ENCODE assay signal across 10 cellular contexts in genomic region chr16:30351586-30352419, GRCh38. TPM values are rescaled to one million over a fixed set of nuclear protein-coding genes. Genes with fewer than 3 reads are reported as not detected.
A peak's percentile ranks its signal among the peaks of the same experiment; 100 is the strongest.
DNase-seq lines count a peak whose midpoint lies in the region; ATAC-seq lines count a peak whose summit lies in the region.
"Had no signal": no experiment of that assay in that cellular context is flagged by ENCODE, and none has a peak within 500 bp of the region (broad histone marks: within the 10 kb centered on the region; RNA-seq: fewer than 3 reads in every experiment).

No MANE protein-coding gene starts in this region.

- no peaks in the 10 kb centered on the region for H3K27me3 Mint-ChIP-seq in naive B cell

- H3K9me3 ChIP-seq in HAP-1: no peaks in the 10 kb centered on the region

- H3K79me2 ChIP-seq in ACC112 (ENCODE audit: control insufficient read depth, insufficient read depth, low read length, unreplicated experiment): peaks cover 22% of the 10 kb centered on the region

- H3K4me3 Mint-ChIP-seq in naive B cell: peak overlapping the region in 7 of 8 donors; percentile 19 to 98 (median 54)

- peak overlapping the region in 4 of 6 donors; percentile 5 to 89 (median 79) for H3K27ac Mint-ChIP-seq in naive B cell

- H3K9me3 Mint-ChIP-seq in naive B cell: no peaks in the 10 kb centered on the region

- H3K27ac ChIP-seq in ACC112 (ENCODE audit: low read depth, low read length): peak overlapping the region; percentile 80

- H3K4me1 ChIP-seq in ACC112 (ENCODE audit: control insufficient read depth, insufficient read depth, low read length, unreplicated experiment) (peaks cover 38% of the 10 kb centered on the region), HAP-1 (peaks cover 12% of the 10 kb centered on the region)

- H2AFZ ChIP-seq in ACC112 (ENCODE audit: low read length, unreplicated experiment): no peak overlapping the region

- no peak for ATAC-seq in naive B cell (ENCODE audit: low read depth in 2 of 2)
- ATAC-seq in GM19023 (IDR thresholded peaks at IDR 0.05; ENCODE audit: unreplicated experiment): no peak

- no peaks in the 10 kb centered on the region for H3K27me3 ChIP-seq in ACC112 (ENCODE audit: insufficient read depth, low read length)
- H3K27me3 ChIP-seq in HAP-1 (ENCODE audit: low read depth): no peaks in the 10 kb centered on the region

- peak; percentile 75 to 92 for DNase-seq in NCI-H446 (lab: John Stamatoyannopoulos, UW)
- DNase-seq in dermis microvascular lymphatic vessel endothelial cell (ENCODE audit: low read depth in 2 of 2): peak; percentile 84 to 97
- DNase-seq in naive B cell: no peak
- no peak for DNase-seq in HAP-1 (ENCODE audit: low spot score in 2 of 2)
- DNase-seq in NCI-H1048 (lab: John Stamatoyannopoulos, UW): no peak
- no peak for DNase-seq in DMS53 (lab: John Stamatoyannopoulos, UW)
- DNase-seq: GDM1 had no signal

- H3K4me1 Mint-ChIP-seq in naive B cell: peaks cover 55 to 77% (median 57%) of the 10 kb centered on the region in 3 donors

- no peak overlapping the region for H3K4me3 ChIP-seq in ACC112 (ENCODE audit: low read depth, low read length)
- H3K4me3 ChIP-seq in HAP-1: no peak overlapping the region

- H3K36me3 Mint-ChIP-seq in naive B cell: no peaks in the 10 kb centered on the region

- in situ Hi-C loops in HAP-1 (cut with MboI; ENCODE audit: low sequenced_read_pairs): no loop called here

- H3K36me3 ChIP-seq in ACC112 (ENCODE audit: insufficient read depth, low read length) (0 out of 2 replicates have a peak, but pooled peaks cover 7% of the 10 kb centered on the region), HAP-1 (replicated peaks) (peaks cover 39% of the 10 kb centered on the region)

RNA-seq across cellular contexts. Expression of gene CD2BP2, which starts 3.3 kb away (rescaled TPM):
- 34.1 and 35.5 TPM in 2 replicates for total RNA-seq in dermis microvascular lymphatic vessel endothelial cell
- polyA plus RNA-seq in naive B cell (ENCODE audit: low read depth in 6 of 6): 10 to 100 TPM; 24.2 to 36.1 (median 29.7) TPM

RNA-seq across cellular contexts. Expression of gene TBC1D10B, which starts 18.5 kb away (rescaled TPM):
- total RNA-seq in dermis microvascular lymphatic vessel endothelial cell: 22.2 and 31.9 TPM in 2 replicates
- 10 to 100 TPM in 3 of 6 donors, 1 to 10 TPM in 3; 6.2 to 16.9 (median 9.7) TPM for polyA plus RNA-seq in naive B cell (ENCODE audit: low read depth in 6 of 6)

RNA-seq across cellular contexts. Expression of gene MYL11, which starts 22.8 kb away (rescaled TPM):
- total RNA-seq in dermis microvascular lymphatic vessel endothelial cell: 0.64 TPM in 1 of 2 replicates, not detected in the other
- not detected for polyA plus RNA-seq in naive B cell (ENCODE audit: low read depth in 6 of 6)
- polyA plus RNA-seq: keratinocyte had no signal

RNA-seq across cellular contexts. Expression of gene SEPTIN1, which starts 30.6 kb away (rescaled TPM):
- total RNA-seq in dermis microvascular lymphatic vessel endothelial cell: under 0.01 and 0.38 TPM in 2 replicates
- 100 to 1,000 TPM; 102 to 145 (median 112) TPM for polyA plus RNA-seq in naive B cell (ENCODE audit: low read depth in 6 of 6)
- polyA plus RNA-seq: keratinocyte had no signal

RNA-seq across cellular contexts. Expression of gene ZNF48, which starts 43.4 kb away (rescaled TPM):
- 11.4 and 15.2 TPM in 2 replicates for total RNA-seq in dermis microvascular lymphatic vessel endothelial cell
- polyA plus RNA-seq in naive B cell (ENCODE audit: low read depth in 6 of 6): 1 to 10 TPM; 3.4 to 9.9 (median 7.0) TPM

Comparison
In these comparisons a context has a peak if more than half of its experiments do, and no peak if none do; other contexts are left out.
1. DNase-seq: peak in NCI-H446 (2 of 2) and dermis microvascular lymphatic vessel endothelial cell (2 of 2); none in naive B cell (single experiment), HAP-1 (0 of 2), NCI-H1048 (single experiment) and DMS53 (single experiment).